In genomic region chr1:21647431-21648373, GRCh38 we compare ENCODE assay signal across 1 cellular context.
TF ChIP-seq lines count a peak whose summit lies in the region.

No MANE protein-coding gene starts in this region.

TF ChIP-seq in K562, 482 proteins besides CTCF, POLR2A, EP300 and RAD21 (continued from another document and continues in another):
- TF ChIP-seq MYC (IDR thresholded peaks at IDR 0.05; ENCODE audit: low read depth, low read length), result peak; percentile 87
- TF ChIP-seq MYC (CRISPR knock-in tag; IDR thresholded peaks at IDR 0.05; ENCODE audit: borderline replicate concordance, low read depth), result no peak
- no peak for TF ChIP-seq ZBTB34 (CRISPR knock-in tag; IDR thresholded peaks at IDR 0.05)
- TF ChIP-seq ZFX (CRISPR knock-in tag; IDR thresholded peaks at IDR 0.05), result peak; percentile 62
- TF ChIP-seq TOE1 (IDR thresholded peaks at IDR 0.05; ENCODE audit: borderline replicate concordance), result peak; percentile 58; the same call in 1 of the 2 replicates
- peak; percentile 96 for TF ChIP-seq TOE1 (CRISPR knock-in tag; IDR thresholded peaks at IDR 0.05; ENCODE audit: borderline replicate concordance, low read depth)
- TF ChIP-seq CBX1 (IDR thresholded peaks at IDR 0.05; ENCODE audit: low read depth), result peak; percentile 89; the same call in 1 of the 2 replicates
- peak; percentile 99 for TF ChIP-seq FOXP1 (CRISPR knock-in tag; IDR thresholded peaks at IDR 0.05)
- no peak for TF ChIP-seq ARID3B (CRISPR knock-in tag; IDR thresholded peaks at IDR 0.05; ENCODE audit: borderline replicate concordance)
- TF ChIP-seq ZNF644 (tag; IDR thresholded peaks at IDR 0.05; ENCODE audit: low read depth), result peak; percentile 93
- TF ChIP-seq MAZ (CRISPR knock-in tag; conservative IDR thresholded peaks at IDR 0.05 in 1 of 2, IDR thresholded peaks at IDR 0.05 in 1 of 2), result peak; percentile 52 to 98; a peak in 3 of 4 replicates
- TF ChIP-seq BRF1 (IDR thresholded peaks at IDR 0.05; ENCODE audit: borderline replicate concordance, extremely low read depth, insufficient read length), result no peak
- TF ChIP-seq GABPA (tag; conservative IDR thresholded peaks at IDR 0.05; ENCODE audit: low read depth), result no peak
- TF ChIP-seq ZNF512 (tag; IDR thresholded peaks at IDR 0.05), result no peak
- peak; percentile 80 for TF ChIP-seq ZFP91 (CRISPR knock-in tag; IDR thresholded peaks at IDR 0.05)
- TF ChIP-seq MEIS2 (IDR thresholded peaks at IDR 0.05; ENCODE audit: partially characterized antibody), result peak; percentile 100
- peak; percentile 99 for TF ChIP-seq SP1 (CRISPR knock-in tag; IDR thresholded peaks at IDR 0.05)
- TF ChIP-seq KLF13 (tag; IDR thresholded peaks at IDR 0.05; ENCODE audit: borderline replicate concordance, low read depth), result peak; percentile 93
- TF ChIP-seq XRCC4 (IDR thresholded peaks at IDR 0.05; ENCODE audit: extremely low read depth, insufficient read depth, insufficient read length), result no peak
- TF ChIP-seq KAT7 (CRISPR knock-in tag; IDR thresholded peaks at IDR 0.05; ENCODE audit: borderline replicate concordance), result peak; percentile 84; the same call in 1 of the 2 replicates
- no peak for TF ChIP-seq ZNF830 (CRISPR knock-in tag; IDR thresholded peaks at IDR 0.05)
- TF ChIP-seq HES1 (IDR thresholded peaks at IDR 0.05; ENCODE audit: low read depth), result no peak
- 0 out of 2 replicates have a peak, but pooled peaks have one; percentile 20 for TF ChIP-seq NFIC (IDR thresholded peaks at IDR 0.05)
- TF ChIP-seq MNT (conservative IDR thresholded peaks at IDR 0.05), result peak; percentile 95 to 98
- no peak for TF ChIP-seq ZNF695 (CRISPR knock-in tag; IDR thresholded peaks at IDR 0.05)
- TF ChIP-seq TFE3 (CRISPR knock-in tag; IDR thresholded peaks at IDR 0.05), result no peak
- no peak for TF ChIP-seq SNAPC5 (CRISPR knock-in tag; IDR thresholded peaks at IDR 0.05)
- peak; percentile 100 for TF ChIP-seq ZFP36 (IDR thresholded peaks at IDR 0.05; ENCODE audit: low read depth, low read length, partially characterized antibody)
- TF ChIP-seq BRCA1 (IDR thresholded peaks at IDR 0.05), result no peak
- peak; percentile 82; the same call in 1 of the 2 replicates for TF ChIP-seq BRCA1 (CRISPR knock-in tag; IDR thresholded peaks at IDR 0.05)
- no peak for TF ChIP-seq HDAC3 (IDR thresholded peaks at IDR 0.05; ENCODE audit: borderline replicate concordance, partially characterized antibody)
- TF ChIP-seq SMAD2 (IDR thresholded peaks at IDR 0.05; ENCODE audit: low read depth, low read length), result no peak
- no peak for TF ChIP-seq BMI1 (IDR thresholded peaks at IDR 0.05; ENCODE audit: low read length)
- peak; percentile 99 for TF ChIP-seq FOXK1 (CRISPR knock-in tag; IDR thresholded peaks at IDR 0.05; ENCODE audit: borderline replicate concordance)
- TF ChIP-seq SIN3A (IDR thresholded peaks at IDR 0.05; ENCODE audit: borderline replicate concordance in 2 of 2, control insufficient read depth in 1 of 2, low read depth in 2 of 2, low read length in 2 of 2), result peak; percentile 100
- 0 out of 2 replicates have a peak, but pooled peaks have one; percentile 12 for TF ChIP-seq SIN3B (IDR thresholded peaks at IDR 0.05; ENCODE audit: low read depth)
- no peak for TF ChIP-seq HLTF (IDR thresholded peaks at IDR 0.05)
- TF ChIP-seq TFAM (CRISPR knock-in tag; conservative IDR thresholded peaks at IDR 0.05), result no peak
- TF ChIP-seq SREBF1 (IDR thresholded peaks at IDR 0.05; ENCODE audit: borderline replicate concordance, low read depth, low read length), result no peak
- peak; percentile 93 for TF ChIP-seq ADNP (tag; IDR thresholded peaks at IDR 0.05)
- no peak for TF ChIP-seq PCBP2 (IDR thresholded peaks at IDR 0.05; ENCODE audit: low read depth, low read length, poor library complexity, severe bottlenecking)
- TF ChIP-seq BCLAF1 (IDR thresholded peaks at IDR 0.05; ENCODE audit: borderline replicate concordance in 1 of 2, control insufficient read depth in 1 of 2, low read depth in 2 of 2, low read length in 1 of 2), result peak in 1 of 2 experiments; percentile 82; a peak in 1 of 4 replicates
- no peak for TF ChIP-seq ZHX1 (conservative IDR thresholded peaks at IDR 0.05; ENCODE audit: low read length)
